In the genomic region with DNA sequence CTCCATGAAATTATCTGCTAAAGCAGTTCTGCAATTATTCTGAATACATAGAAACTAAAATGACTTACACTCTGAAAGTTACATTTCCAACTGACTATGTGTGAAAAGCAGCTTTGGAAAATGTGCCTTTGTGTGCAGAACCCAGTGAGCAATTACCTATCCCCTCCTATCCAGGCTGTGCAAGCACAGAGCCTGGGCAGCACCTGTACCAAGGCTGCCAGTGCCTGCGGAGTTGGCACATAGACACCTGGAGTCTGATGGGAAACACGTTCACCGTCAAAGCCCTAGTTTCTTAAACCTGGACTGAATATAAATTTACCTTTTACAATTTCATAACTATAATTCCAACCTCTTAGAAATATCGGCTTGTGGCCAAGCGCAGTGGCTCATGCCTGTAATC, we compare ENCODE assay signal across 8 cellular contexts.
"Had no signal": no experiment of that assay in that cellular context is flagged by ENCODE, and none has a peak within 500 bp of the region (broad histone marks: within the 10 kb centered on the region; RNA-seq: fewer than 3 reads in every experiment).

No MANE protein-coding gene starts in this region.

- DNase-seq: GM23248, GOT3, H7, HFFc6, IMR-90 had no signal

- H3K4me3 ChIP-seq: GM23248, HAP-1, K562 had no signal

- FAIRE-seq: K562 had no signal

- H3K36me3 ChIP-seq: HAP-1 had no signal

- H3K4me1 ChIP-seq: HAP-1 had no signal

- H3K27ac ChIP-seq: GM23248, HL-60 had no signal

- H3K9me3 ChIP-seq: HAP-1 had no signal
